25 cellular contexts compared by ENCODE assay signal in genomic region chr15:30036304-30036703, GRCh38. TPM values are rescaled to one million over a fixed set of nuclear protein-coding genes. Genes with fewer than 3 reads are reported as not detected.
"Had no signal": no experiment of that assay in that cellular context is flagged by ENCODE, and none has a peak within 500 bp of the region (broad histone marks: within the 10 kb centered on the region; RNA-seq: fewer than 3 reads in every experiment).

No MANE protein-coding gene starts in this region.

- DNase-seq: activated CD4-positive, alpha-beta T cell treated with anti-CD3 and anti-CD28 coated beads for 48 hours; activated CD4-positive, CD25-positive, alpha-beta regulatory T cell; activated CD8-positive, alpha-beta memory T cell treated with anti-CD3 and anti-CD28 coated beads, Interleukin-2, amount 10 ng/mL, durations not matched to agents 7 days and 5 days; activated CD8-positive, alpha-beta T cell treated with anti-CD3 and anti-CD28 coated beads for 36 hours; activated gamma-delta T cell; adrenal gland; heart right ventricle; left lung; naive thymus-derived CD8-positive, alpha-beta T cell; stimulated activated CD4-positive, alpha-beta T cell treated with anti-CD3 and anti-CD28 coated beads, Interleukin-12 subunit alpha, Interleukin-12 subunit beta, amount 100 ng/mL, for 4 hours; T1000; transverse colon; uterus had no signal

- H3K27ac ChIP-seq: adrenal gland, breast epithelium, coronary artery, epithelial cell of prostate, heart right ventricle, left lung, neural progenitor cell, prostate gland, right atrium auricular region, suprapubic skin, transverse colon, uterus had no signal

- ATAC-seq: activated CD8-positive, alpha-beta memory T cell treated with anti-CD3 and anti-CD28 coated beads, Interleukin-2, amount 10 ng/mL, durations not matched to agents 7 days and 5 days; activated CD8-positive, alpha-beta T cell treated with anti-CD3 and anti-CD28 coated beads for 36 hours; activated naive CD4-positive, alpha-beta T cell treated with anti-CD3 and anti-CD28 coated beads, Interleukin-2, amount 50 U/mL, for 72 hours; heart right ventricle; left lung; naive thymus-derived CD8-positive, alpha-beta T cell had no signal

- H3K4me3 ChIP-seq: adrenal gland, breast epithelium, coronary artery, heart right ventricle, left lung, lung, neural progenitor cell, prostate gland, right atrium auricular region, suprapubic skin, transverse colon, uterus had no signal

RNA-seq across cellular contexts. Expression of gene GOLGA8J, which starts 46.5 kb away (rescaled TPM):
- total RNA-seq: astrocyte, osteocyte, right atrium auricular region, skeletal muscle tissue had no signal
